Comparison of ENCODE assay signal across 8 cellular contexts in genomic region chr4:82044141-82044993, GRCh38.
DNase-seq lines count a peak whose midpoint lies in the region; ATAC-seq and TF ChIP-seq lines count a peak whose summit lies in the region.

No MANE protein-coding gene starts in this region.

- H3K9me3 Mint-ChIP-seq in activated naive CD4-positive, alpha-beta T cell treated with anti-CD3 and anti-CD28 coated beads, Interleukin-2, amount 10 ng/mL, durations not matched to agents 7 days and 5 days = no peaks in the 10 kb centered on the region
- no peaks in the 10 kb centered on the region for H3K9me3 Mint-ChIP-seq in osteocyte (ENCODE audit: unreplicated experiment)

- no peaks in the 10 kb centered on the region for H3K36me3 Mint-ChIP-seq in activated naive CD4-positive, alpha-beta T cell treated with anti-CD3 and anti-CD28 coated beads, Interleukin-2, amount 10 ng/mL, durations not matched to agents 7 days and 5 days
- H3K36me3 Mint-ChIP-seq in osteocyte (ENCODE audit: unreplicated experiment) = no peaks in the 10 kb centered on the region

- TF ChIP-seq CTCF in osteocyte (IDR thresholded peaks at IDR 0.05) = no peak

- intact Hi-C loops in Right ventricle myocardium superior (cut with DNase I) = no loop called here

- no peak overlapping the region for H3K27ac Mint-ChIP-seq in activated naive CD4-positive, alpha-beta T cell treated with anti-CD3 and anti-CD28 coated beads, Interleukin-2, amount 10 ng/mL, durations not matched to agents 7 days and 5 days
- H3K27ac Mint-ChIP-seq in osteocyte (ENCODE audit: unreplicated experiment) = no peak overlapping the region

- H3K4me1 Mint-ChIP-seq in activated naive CD4-positive, alpha-beta T cell treated with anti-CD3 and anti-CD28 coated beads, Interleukin-2, amount 10 ng/mL, durations not matched to agents 7 days and 5 days = no peaks in the 10 kb centered on the region
- H3K4me1 Mint-ChIP-seq in osteocyte (ENCODE audit: unreplicated experiment) = peaks cover 2% of the 10 kb centered on the region

- DNase-seq in NCI-H187 (lab: John Stamatoyannopoulos, UW) (peak; percentile 65 to 68), NCI-H187 treated with DMSO at 0.1 percent for 48 hours (lab: John Stamatoyannopoulos, UW) (no peak), NCI-H146 treated with DMSO at 0.1 percent for 48 hours (lab: John Stamatoyannopoulos, UW; ENCODE audit: unreplicated experiment) (peak; percentile 64), Right ventricle myocardium superior (peak; percentile 74), osteocyte (ENCODE audit: extremely low spot score, unreplicated experiment) (no peak)
- DNase-seq in activated naive CD4-positive, alpha-beta T cell treated with anti-CD3 and anti-CD28 coated beads, Interleukin-2, amount 10 ng/mL, durations not matched to agents 7 days and 5 days = peak; percentile 21

- CTCF ChIA-PET in activated naive CD4-positive, alpha-beta T cell treated with anti-CD3 and anti-CD28 coated beads, Interleukin-2, amount 10 ng/mL, durations not matched to agents 7 days and 5 days (lab: Charles Lee) = no interaction called here

- peak; percentile 78 for ATAC-seq in Right ventricle myocardium superior (ENCODE audit: poor library complexity)
- ATAC-seq in HG02623 (IDR thresholded peaks at IDR 0.05; ENCODE audit: unreplicated experiment) = no peak
- ATAC-seq in HG02981 (IDR thresholded peaks at IDR 0.05; ENCODE audit: unreplicated experiment) = no peak

- peaks cover 55% of the 10 kb centered on the region for H3K27me3 Mint-ChIP-seq in activated naive CD4-positive, alpha-beta T cell treated with anti-CD3 and anti-CD28 coated beads, Interleukin-2, amount 10 ng/mL, durations not matched to agents 7 days and 5 days
- H3K27me3 Mint-ChIP-seq in osteocyte (ENCODE audit: unreplicated experiment) = peaks cover 55% of the 10 kb centered on the region

- no peak overlapping the region for H3K4me3 Mint-ChIP-seq in activated naive CD4-positive, alpha-beta T cell treated with anti-CD3 and anti-CD28 coated beads, Interleukin-2, amount 10 ng/mL, durations not matched to agents 7 days and 5 days
- H3K4me3 Mint-ChIP-seq in osteocyte (ENCODE audit: unreplicated experiment) = peak overlapping the region; percentile 44

Comparison
In these comparisons a context has a peak if more than half of its experiments do, and no peak if none do; other contexts are left out.
1. DNase-seq: peak in NCI-H187 (2 of 2), NCI-H146 treated with DMSO at 0.1 percent for 48 hours (single experiment), activated naive CD4-positive, alpha-beta T cell treated with anti-CD3 and anti-CD28 coated beads, Interleukin-2, amount 10 ng/mL, durations not matched to agents 7 days and 5 days (single experiment) and Right ventricle myocardium superior (single experiment); none in NCI-H187 treated with DMSO at 0.1 percent for 48 hours (single experiment) and osteocyte (single experiment).